14 cellular contexts compared by ENCODE assay signal in the genomic region with DNA sequence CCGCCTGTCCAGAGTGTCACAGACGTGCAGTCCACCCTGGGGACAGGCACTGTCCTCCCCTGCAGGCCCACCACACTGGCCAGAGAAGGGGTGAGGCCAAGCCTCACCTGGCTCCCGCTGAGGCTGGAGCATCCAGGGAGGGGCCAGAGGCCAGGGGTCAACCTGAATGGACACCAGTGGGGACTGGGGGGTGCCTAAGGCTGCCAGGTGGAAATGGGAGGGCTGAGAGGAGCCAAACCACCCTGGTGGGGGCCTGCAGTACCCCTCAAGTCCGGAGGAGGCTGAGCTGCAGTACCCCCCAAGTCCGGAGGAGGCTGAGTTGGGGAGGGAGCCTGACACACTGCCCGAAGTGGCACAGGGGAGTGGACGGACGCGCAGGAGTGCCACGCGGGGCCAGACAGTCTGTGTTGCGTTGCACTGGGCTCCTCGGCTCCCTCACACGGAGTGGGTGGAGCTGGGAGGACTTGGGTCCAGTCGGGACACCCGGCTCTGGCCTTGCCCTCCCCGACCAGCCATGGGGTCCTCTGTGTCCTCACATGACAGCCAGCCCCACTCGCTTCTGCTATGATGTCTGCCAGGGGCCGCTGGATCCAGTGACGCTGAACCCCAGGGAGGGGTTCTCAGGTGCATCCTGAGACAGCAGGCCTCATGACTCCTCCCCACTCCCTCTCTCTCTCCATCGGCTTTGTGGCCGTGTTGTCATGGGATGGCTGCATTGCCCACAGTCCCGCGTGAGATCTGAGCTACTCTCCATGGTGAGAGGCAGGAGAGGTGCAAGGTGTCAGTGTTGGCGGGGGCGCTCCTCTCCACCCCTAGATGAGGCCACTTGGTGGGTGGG. TPM values are rescaled to one million over a fixed set of nuclear protein-coding genes. Genes with fewer than 3 reads are reported as not detected.
DNase-seq lines count a peak whose midpoint lies in the region; ATAC-seq and TF ChIP-seq lines count a peak whose summit lies in the region.
"Had no signal": no experiment of that assay in that cellular context is flagged by ENCODE, and none has a peak within 500 bp of the region (broad histone marks: within the 10 kb centered on the region; RNA-seq: fewer than 3 reads in every experiment).

No MANE protein-coding gene starts in this region.

- intact Hi-C loops in Right ventricle myocardium superior (cut with DNase I) = no loop called here

- H3K27me3 Mint-ChIP-seq in endodermal cell (ENCODE audit: insufficient read depth) = no peaks in the 10 kb centered on the region
- H3K27me3 Mint-ChIP-seq in stimulated activated naive B cell treated with anti-CD40 and anti-IgM and Interleukin-4, amounts not matched to agents 10 μg/mL and 1 μg/mL and 100 μg/mL, for 72 hours = peaks cover 20 to 26% of the 10 kb centered on the region in 2 donors

- H2BK120ac ChIP-seq in neuronal stem cell (ENCODE audit: low read depth, low read length) = peak overlapping the region; percentile 54

- H2BK12ac ChIP-seq in neuronal stem cell (ENCODE audit: low read length) = peak overlapping the region; percentile 90

- H3K4me2 ChIP-seq in neuronal stem cell (ENCODE audit: insufficient read depth, low read length, poor library complexity, severe bottlenecking) = no peak overlapping the region

- H3K79me1 ChIP-seq in neuronal stem cell (ENCODE audit: low read depth, low read length) = no peaks in the 10 kb centered on the region

- H3K4me3 ChIP-seq in right atrium auricular region = no peak overlapping the region
- H3K4me3 ChIP-seq in endodermal cell (ENCODE audit: low read length) = no peak overlapping the region
- H3K4me3 ChIP-seq in neuronal stem cell (ENCODE audit: low read length in 2 of 2) = no peak overlapping the region

- H4K8ac ChIP-seq in neuronal stem cell (ENCODE audit: low read depth, low read length) = peak overlapping the region; percentile 48

- H3K27ac Mint-ChIP-seq in endodermal cell = no peak overlapping the region
- H3K27ac Mint-ChIP-seq in stimulated activated naive B cell treated with anti-CD40 and anti-IgM and Interleukin-4, amounts not matched to agents 10 μg/mL and 1 μg/mL and 100 μg/mL, for 72 hours = no peak overlapping the region
- H3K27ac Mint-ChIP-seq: activated naive CD4-positive, alpha-beta T cell treated with anti-CD3 and anti-CD28 coated beads, Interleukin-2, amount 10 ng/mL, durations not matched to agents 7 days and 5 days; brain had no signal

- peak overlapping the region; percentile 97 for H3K14ac ChIP-seq in neuronal stem cell (ENCODE audit: low read length)

- WGBS in endodermal cell (ENCODE audit: insufficient coverage in 1 of 2, insufficient read length in 1 of 2), 2 experiments = 91 to 92% methylated on average over 14 to 26 of the region's 26 CpGs
- WGBS in neuronal stem cell (ENCODE audit: extremely low coverage in 2 of 2, insufficient read length in 2 of 2, insufficient replicate concordance in 1 of 2), 2 donors = no CpG with 5 or more reads among the region's 26 CpGs

- H2BK5ac ChIP-seq in neuronal stem cell (ENCODE audit: low read length) = peak overlapping the region; percentile 66

- H3K18ac ChIP-seq in neuronal stem cell (ENCODE audit: low read length) = peak overlapping the region; percentile 44

- ATAC-seq in Right ventricle myocardium superior (ENCODE audit: poor library complexity) = no peak
- ATAC-seq in HG03095 (IDR thresholded peaks at IDR 0.05; ENCODE audit: unreplicated experiment) = no peak
- no peak for ATAC-seq in stimulated activated naive B cell treated with anti-CD40 and anti-IgM and Interleukin-4, amounts not matched to agents 10 μg/mL and 1 μg/mL and 100 μg/mL, for 72 hours (replicated peaks)
- ATAC-seq in HG03139 (IDR thresholded peaks at IDR 0.05; ENCODE audit: unreplicated experiment) = no peak
- no peak for ATAC-seq in HG02870 (IDR thresholded peaks at IDR 0.05; ENCODE audit: unreplicated experiment)

- H2AK5ac ChIP-seq in neuronal stem cell (ENCODE audit: low read depth, low read length) = peak overlapping the region; percentile 93

- no peaks in the 10 kb centered on the region for H3K36me3 Mint-ChIP-seq in endodermal cell (ENCODE audit: low read depth)
- no peaks in the 10 kb centered on the region for H3K36me3 Mint-ChIP-seq in stimulated activated naive B cell treated with anti-CD40 and anti-IgM and Interleukin-4, amounts not matched to agents 10 μg/mL and 1 μg/mL and 100 μg/mL, for 72 hours
- H3K36me3 Mint-ChIP-seq: activated naive CD4-positive, alpha-beta T cell treated with anti-CD3 and anti-CD28 coated beads, Interleukin-2, amount 10 ng/mL, durations not matched to agents 7 days and 5 days; brain had no signal

- H3K9me3 Mint-ChIP-seq in endodermal cell = peaks cover 9% of the 10 kb centered on the region
- H3K9me3 Mint-ChIP-seq in stimulated activated naive B cell treated with anti-CD40 and anti-IgM and Interleukin-4, amounts not matched to agents 10 μg/mL and 1 μg/mL and 100 μg/mL, for 72 hours = peaks cover 1 to 2% of the 10 kb centered on the region in 2 donors

- H3K36me3 ChIP-seq in right atrium auricular region = no peaks in the 10 kb centered on the region
- no peaks in the 10 kb centered on the region for H3K36me3 ChIP-seq in endodermal cell (ENCODE audit: control insufficient read depth, insufficient read depth, low read length)
- H3K36me3 ChIP-seq in neuronal stem cell (replicated peaks in 1 of 2; ENCODE audit: control insufficient read depth in 2 of 2, insufficient read depth in 2 of 2, low read length in 2 of 2) = no peaks in the 10 kb centered on the region

- no peaks in the 10 kb centered on the region for H3K4me1 Mint-ChIP-seq in endodermal cell
- no peaks in the 10 kb centered on the region for H3K4me1 Mint-ChIP-seq in stimulated activated naive B cell treated with anti-CD40 and anti-IgM and Interleukin-4, amounts not matched to agents 10 μg/mL and 1 μg/mL and 100 μg/mL, for 72 hours
- H3K4me1 Mint-ChIP-seq: activated naive CD4-positive, alpha-beta T cell treated with anti-CD3 and anti-CD28 coated beads, Interleukin-2, amount 10 ng/mL, durations not matched to agents 7 days and 5 days had no signal

- peak overlapping the region; percentile 97 for H2BK15ac ChIP-seq in neuronal stem cell (ENCODE audit: low read length)

- DNase-seq in Right ventricle myocardium superior (peak; percentile 25), right atrium auricular region (ENCODE audit: low spot score) (no peak), endodermal cell (peak; percentile 29), neuronal stem cell (ENCODE audit: low spot score) (no peak)
- DNase-seq in stimulated activated naive B cell treated with anti-CD40 and anti-IgM and Interleukin-4, amounts not matched to agents 10 μg/mL and 1 μg/mL and 100 μg/mL, for 72 hours = no peak
- DNase-seq: activated naive CD4-positive, alpha-beta T cell treated with anti-CD3 and anti-CD28 coated beads, Interleukin-2, amount 10 ng/mL, durations not matched to agents 7 days and 5 days; Kasumi-1; NCI-H1417 treated with DMSO at 0.1 percent for 48 hours; stimulated activated naive CD4-positive, alpha-beta T cell had no signal

- H3K27ac ChIP-seq in right atrium auricular region (no peak overlapping the region), endodermal cell (ENCODE audit: low read depth, low read length) (no peak overlapping the region), neuronal stem cell (replicated peaks; ENCODE audit: low read length) (no peak overlapping the region)
- H3K27ac ChIP-seq: parathyroid adenoma had no signal

- H3K4ac ChIP-seq in neuronal stem cell (ENCODE audit: low read length) = peak overlapping the region; percentile 89

- no peak overlapping the region for H3K9ac ChIP-seq in endodermal cell (ENCODE audit: extremely low read depth, low read length, poor library complexity, severe bottlenecking)
- H3K9ac ChIP-seq in neuronal stem cell (ENCODE audit: low read depth, low read length, poor library complexity) = peak overlapping the region; percentile 77
- H3K9ac ChIP-seq: parathyroid adenoma had no signal

- H3K27me3 ChIP-seq in right atrium auricular region = no peaks in the 10 kb centered on the region
- no peaks in the 10 kb centered on the region for H3K27me3 ChIP-seq in endodermal cell (ENCODE audit: control insufficient read depth, insufficient read depth, low read length, poor library complexity, severe bottlenecking)
- H3K27me3 ChIP-seq in neuronal stem cell (ENCODE audit: control insufficient read depth in 3 of 3, insufficient read depth in 3 of 3, low read depth in 1 of 3, low read length in 3 of 3) = no peaks in the 10 kb centered on the region

- H3K4me3 Mint-ChIP-seq in endodermal cell = no peak overlapping the region
- H3K4me3 Mint-ChIP-seq in stimulated activated naive B cell treated with anti-CD40 and anti-IgM and Interleukin-4, amounts not matched to agents 10 μg/mL and 1 μg/mL and 100 μg/mL, for 72 hours = no peak overlapping the region
- H3K4me3 Mint-ChIP-seq: activated naive CD4-positive, alpha-beta T cell treated with anti-CD3 and anti-CD28 coated beads, Interleukin-2, amount 10 ng/mL, durations not matched to agents 7 days and 5 days; brain had no signal

- peak overlapping the region; percentile 53 for H4K91ac ChIP-seq in neuronal stem cell (ENCODE audit: low read depth, low read length, poor library complexity)

- H3K9me3 ChIP-seq in right atrium auricular region = no peaks in the 10 kb centered on the region
- peaks cover 1% of the 10 kb centered on the region for H3K9me3 ChIP-seq in endodermal cell (ENCODE audit: control insufficient read depth, low read length)
- peaks cover 2 to 3% of the 10 kb centered on the region in 2 donors for H3K9me3 ChIP-seq in neuronal stem cell (replicated peaks in 1 of 2; ENCODE audit: control insufficient read depth in 2 of 2, insufficient read depth in 1 of 2, low read depth in 1 of 2, low read length in 2 of 2)

- no peak overlapping the region for H2AFZ ChIP-seq in neuronal stem cell (ENCODE audit: low read length)
- H2AFZ ChIP-seq: parathyroid adenoma had no signal

- TF ChIP-seq CTCF in right atrium auricular region (IDR thresholded peaks at IDR 0.05) (no peak), endodermal cell (conservative IDR thresholded peaks at IDR 0.05) (no peak)

- H3K23ac ChIP-seq in neuronal stem cell (ENCODE audit: low read depth, low read length, poor library complexity) = peak overlapping the region; percentile 80

- H3K4me1 ChIP-seq in right atrium auricular region = no peaks in the 10 kb centered on the region
- no peaks in the 10 kb centered on the region for H3K4me1 ChIP-seq in endodermal cell (ENCODE audit: control insufficient read depth, insufficient read depth, low read length)
- H3K4me1 ChIP-seq in neuronal stem cell (ENCODE audit: control insufficient read depth in 2 of 2, insufficient read depth in 1 of 2, low read depth in 1 of 2, low read length in 2 of 2) = no peaks in the 10 kb centered on the region
- H3K4me1 ChIP-seq: parathyroid adenoma had no signal

RNA-seq across cellular contexts. Expression of a gene that starts 22.3 kb away (rescaled TPM):
- 154 TPM for total RNA-seq in Right ventricle myocardium superior
- total RNA-seq in right atrium auricular region = 100 to 1,000 TPM in 1 of 2 donors, 10 to 100 TPM in 1; 77.4 to 103 TPM
- total RNA-seq in endodermal cell = 10 to 100 TPM; 37.8 to 69.7 TPM
- 55.9 TPM for polyA plus RNA-seq in endodermal cell (2013, experiment 1 of 2)
- 56.9 TPM for polyA plus RNA-seq in endodermal cell (2013, experiment 2 of 2)
- 78.0 TPM for polyA plus RNA-seq in neuronal stem cell (2013, experiment 1 of 2)
- 77.4 TPM for polyA plus RNA-seq in neuronal stem cell (2013, experiment 2 of 2)

Comparison
In these comparisons a context has a peak if more than half of its experiments do, and no peak if none do; other contexts are left out.
1. DNase-seq: peak in Right ventricle myocardium superior (single experiment) and endodermal cell (single experiment); none in right atrium auricular region (single experiment), neuronal stem cell (single experiment) and stimulated activated naive B cell treated with anti-CD40 and anti-IgM and Interleukin-4, amounts not matched to agents 10 μg/mL and 1 μg/mL and 100 μg/mL, for 72 hours (single experiment).